ENCODE assay signal across 38 cellular contexts in the genomic region with DNA sequence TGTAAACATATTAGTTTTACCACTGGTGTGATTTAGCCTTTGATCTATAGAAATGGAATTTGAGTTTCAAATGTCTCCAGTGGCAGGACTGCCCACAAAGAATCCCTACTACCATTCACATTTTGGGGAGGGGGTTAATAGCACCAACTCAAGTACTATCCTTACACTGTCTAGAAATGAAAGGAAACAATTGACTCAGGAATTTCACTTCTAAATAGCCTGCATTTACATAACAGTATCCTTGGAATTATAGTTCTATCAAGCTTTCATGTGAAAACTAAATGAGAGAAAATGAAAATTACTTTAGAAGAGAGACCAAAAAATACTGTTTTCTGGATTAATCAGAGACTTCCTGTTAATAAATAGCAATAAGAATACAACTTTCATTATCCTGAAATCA.
"Had no signal": no experiment of that assay in that cellular context is flagged by ENCODE, and none has a peak within 500 bp of the region (broad histone marks: within the 10 kb centered on the region; RNA-seq: fewer than 3 reads in every experiment).

No MANE protein-coding gene starts in this region.

- H3K4me1 Mint-ChIP-seq: brain; central memory CD8-positive, alpha-beta T cell had no signal

- H3K4me3 ChIP-seq: adrenal gland, ascending aorta, breast epithelium, cardiac muscle cell had no signal

- H3K4me3 Mint-ChIP-seq: activated naive CD4-positive, alpha-beta T cell treated with anti-CD3 and anti-CD28 coated beads for 36 hours; activated naive CD4-positive, alpha-beta T cell treated with anti-CD3 and anti-CD28 coated beads, Interleukin-2, amount 10 ng/mL, durations not matched to agents 7 days and 5 days; activated naive CD4-positive, alpha-beta T cell treated with anti-CD3 and anti-CD28 coated beads, Interleukin-2, amount 50 U/mL, for 24 hours; activated naive CD8-positive, alpha-beta T cell; activated naive CD8-positive, alpha-beta T cell treated with anti-CD3 and anti-CD28 coated beads for 36 hours; activated naive CD8-positive, alpha-beta T cell treated with anti-CD3 and anti-CD28 coated beads, Interleukin-2, amount 10 ng/mL, durations not matched to agents 7 days and 5 days; activated naive CD8-positive, alpha-beta T cell treated with anti-CD3 and anti-CD28 coated beads, Interleukin-2, amount 50 U/mL, for 24 hours; activated T-cell treated with anti-CD3 and anti-CD28 coated beads, Interleukin-2, amount 50 U/mL, for 24 hours; activated T-cell treated with anti-CD3 and anti-CD28 coated beads, Interleukin-2, amount 50 U/mL, for 4 hours; activated T-cell treated with anti-CD3 and anti-CD28 coated beads, Interleukin-2, amount 50 U/mL, for 72 hours; activated T-helper 1 cell treated with anti-CD3 and anti-CD28 coated beads, Interleukin-12 subunit alpha, Interleukin-12 subunit beta, Interleukin-2, Interleukin-4 antibody, amounts not matched to agents 30 ng/mL and 10 ng/mL and 1 ng/mL, durations not matched to agents 14 hours and 24 hours and 36 hours; activated T-helper 17 cell treated with anti-CD3 and anti-CD28 coated beads, Interleukin-2, amount 50 U/mL, for 72 hours; brain; central memory CD8-positive, alpha-beta T cell had no signal

- H3K27ac Mint-ChIP-seq: activated naive CD4-positive, alpha-beta T cell treated with anti-CD3 and anti-CD28 coated beads for 36 hours; activated naive CD4-positive, alpha-beta T cell treated with anti-CD3 and anti-CD28 coated beads, Interleukin-2, amount 10 ng/mL, durations not matched to agents 7 days and 5 days; activated naive CD4-positive, alpha-beta T cell treated with anti-CD3 and anti-CD28 coated beads, Interleukin-2, amount 50 U/mL, for 24 hours; activated naive CD4-positive, alpha-beta T cell treated with anti-CD3 and anti-CD28 coated beads, Interleukin-2, amount 50 U/mL, for 72 hours; activated naive CD8-positive, alpha-beta T cell; activated naive CD8-positive, alpha-beta T cell treated with anti-CD3 and anti-CD28 coated beads for 36 hours; activated naive CD8-positive, alpha-beta T cell treated with anti-CD3 and anti-CD28 coated beads, Interleukin-2, amount 10 ng/mL, durations not matched to agents 7 days and 5 days; activated naive CD8-positive, alpha-beta T cell treated with anti-CD3 and anti-CD28 coated beads, Interleukin-2, amount 50 U/mL, for 24 hours; activated T-cell treated with anti-CD3 and anti-CD28 coated beads, Interleukin-2, amount 50 U/mL, for 24 hours; activated T-cell treated with anti-CD3 and anti-CD28 coated beads, Interleukin-2, amount 50 U/mL, for 72 hours; activated T-helper 1 cell treated with anti-CD3 and anti-CD28 coated beads, Interleukin-12 subunit alpha, Interleukin-12 subunit beta, Interleukin-2, Interleukin-4 antibody, amounts not matched to agents 30 ng/mL and 10 ng/mL and 1 ng/mL, durations not matched to agents 14 hours and 24 hours and 36 hours; activated T-helper 17 cell treated with anti-CD3 and anti-CD28 coated beads, Interleukin-2, amount 50 U/mL, for 72 hours; activated T-helper 2 cell treated with anti-CD3 and anti-CD28 coated beads, Interferon-gamma antibody, Interleukin-2, Interleukin-4, amounts not matched to agents 10 μg/mL and 5 μg/mL and 100 μg/mL, durations not matched to agents 14 hours and 24 hours and 36 hours; brain had no signal

- H3K36me3 Mint-ChIP-seq: activated naive CD4-positive, alpha-beta T cell treated with anti-CD3 and anti-CD28 coated beads, Interleukin-2, amount 10 ng/mL, durations not matched to agents 7 days and 5 days; activated naive CD4-positive, alpha-beta T cell treated with anti-CD3 and anti-CD28 coated beads, Interleukin-2, amount 50 U/mL, for 24 hours; activated naive CD4-positive, alpha-beta T cell treated with anti-CD3 and anti-CD28 coated beads, Interleukin-2, amount 50 U/mL, for 72 hours; activated naive CD8-positive, alpha-beta T cell; activated naive CD8-positive, alpha-beta T cell treated with anti-CD3 and anti-CD28 coated beads for 36 hours; activated naive CD8-positive, alpha-beta T cell treated with anti-CD3 and anti-CD28 coated beads, Interleukin-2, amount 10 ng/mL, durations not matched to agents 7 days and 5 days; brain had no signal

- H3K27me3 ChIP-seq: ascending aorta, brain microvascular endothelial cell, breast epithelium had no signal

- H3K27ac ChIP-seq: adrenal gland, ascending aorta, brain microvascular endothelial cell, breast epithelium, cardiac muscle cell had no signal

- H3K4me1 ChIP-seq: adrenal gland, ascending aorta, breast epithelium had no signal

- ATAC-seq: activated naive CD4-positive, alpha-beta T cell treated with anti-CD3 and anti-CD28 coated beads, Interleukin-2, amount 50 U/mL, for 72 hours; activated naive CD8-positive, alpha-beta T cell treated with anti-CD3 and anti-CD28 coated beads, Interleukin-2, amount 50 U/mL, for 24 hours; activated T-cell treated with anti-CD3 and anti-CD28 coated beads, Interleukin-2, amount 50 U/mL, for 4 hours; activated T-cell treated with anti-CD3 and anti-CD28 coated beads, Interleukin-2, amount 50 U/mL, for 72 hours; activated T-helper 17 cell treated with anti-CD3 and anti-CD28 coated beads, Interleukin-2, amount 50 U/mL, for 72 hours had no signal

- H3K9me3 ChIP-seq: adrenal gland, ascending aorta, breast epithelium had no signal

- H3K36me3 ChIP-seq: adrenal gland, ascending aorta, brain microvascular endothelial cell, breast epithelium, cardiac muscle cell had no signal

- H3K9me3 Mint-ChIP-seq: activated naive CD4-positive, alpha-beta T cell treated with anti-CD3 and anti-CD28 coated beads, Interleukin-2, amount 10 ng/mL, durations not matched to agents 7 days and 5 days; activated naive CD4-positive, alpha-beta T cell treated with anti-CD3 and anti-CD28 coated beads, Interleukin-2, amount 50 U/mL, for 24 hours; activated naive CD8-positive, alpha-beta T cell treated with anti-CD3 and anti-CD28 coated beads for 36 hours; activated naive CD8-positive, alpha-beta T cell treated with anti-CD3 and anti-CD28 coated beads, Interleukin-2, amount 10 ng/mL, durations not matched to agents 7 days and 5 days; activated naive CD8-positive, alpha-beta T cell treated with anti-CD3 and anti-CD28 coated beads, Interleukin-2, amount 50 U/mL, for 24 hours; activated T-cell treated with anti-CD3 and anti-CD28 coated beads, Interleukin-2, amount 50 U/mL, for 24 hours; activated T-cell treated with anti-CD3 and anti-CD28 coated beads, Interleukin-2, amount 50 U/mL, for 4 hours; activated T-cell treated with anti-CD3 and anti-CD28 coated beads, Interleukin-2, amount 50 U/mL, for 72 hours; activated T-helper 1 cell treated with anti-CD3 and anti-CD28 coated beads, Interleukin-12 subunit alpha, Interleukin-12 subunit beta, Interleukin-2, Interleukin-4 antibody, amounts not matched to agents 30 ng/mL and 10 ng/mL and 1 ng/mL, durations not matched to agents 14 hours and 24 hours and 36 hours; activated T-helper 17 cell treated with anti-CD3 and anti-CD28 coated beads, Interleukin-2, amount 50 U/mL, for 72 hours; activated T-helper 2 cell treated with anti-CD3 and anti-CD28 coated beads, Interferon-gamma antibody, Interleukin-2, Interleukin-4, amounts not matched to agents 10 μg/mL and 5 μg/mL and 100 μg/mL, durations not matched to agents 14 hours and 24 hours and 36 hours; central memory CD8-positive, alpha-beta T cell had no signal

- DNase-seq: activated effector memory CD4-positive, alpha-beta T cell treated with anti-CD3 and anti-CD28 coated beads, Interleukin-2, amount 50 U/mL, for 16 hours; activated effector memory CD4-positive, alpha-beta T cell treated with Interleukin-2 at 50 U/mL for 16 hours; activated gamma-delta T cell; activated gamma-delta T cell treated with Interleukin-2 at 50 U/mL for 16 hours; activated naive CD4-positive, alpha-beta T cell; activated naive CD4-positive, alpha-beta T cell treated with anti-CD3 and anti-CD28 coated beads for 36 hours; activated naive CD4-positive, alpha-beta T cell treated with anti-CD3 and anti-CD28 coated beads, Interleukin-2, amount 10 ng/mL, durations not matched to agents 7 days and 5 days; activated naive CD4-positive, alpha-beta T cell treated with anti-CD3 and anti-CD28 coated beads, Interleukin-2, amount 50 U/mL, for 16 hours; activated naive CD4-positive, alpha-beta T cell treated with Interleukin-2 at 50 U/mL for 16 hours; activated naive CD8-positive, alpha-beta T cell treated with anti-CD3 and anti-CD28 coated beads for 36 hours; activated naive CD8-positive, alpha-beta T cell treated with anti-CD3 and anti-CD28 coated beads, Interleukin-2, amount 10 ng/mL, durations not matched to agents 7 days and 5 days; activated naive CD8-positive, alpha-beta T cell treated with anti-CD3 and anti-CD28 coated beads, Interleukin-2, amount 50 U/mL, for 24 hours; activated T-cell treated with anti-CD3 and anti-CD28 coated beads for 4 hours; activated T-cell treated with anti-CD3 and anti-CD28 coated beads, Interleukin-2, amount 50 U/mL, for 1 hour; activated T-cell treated with anti-CD3 and anti-CD28 coated beads, Interleukin-2, amount 50 U/mL, for 24 hours; activated T-cell treated with anti-CD3 and anti-CD28 coated beads, Interleukin-2, amount 50 U/mL, for 4 hours; activated T-cell treated with anti-CD3 and anti-CD28 coated beads, Interleukin-2, amount 50 U/mL, for 48 hours; activated T-cell treated with anti-CD3 and anti-CD28 coated beads, Interleukin-2, amount 50 U/mL, for 72 hours; adrenal gland; amniotic stem cell; amygdala; anterior cingulate cortex; aorta; brain microvascular endothelial cell; caudate nucleus; central memory CD4-positive, alpha-beta T cell; cerebellar nuclear complex had no signal
